ENCODE assay signal across 8 cellular contexts in genomic region chr5:95835682-95836405, GRCh38. TPM values are rescaled to one million over a fixed set of nuclear protein-coding genes. Genes with fewer than 3 reads are reported as not detected.
DNase-seq lines count a peak whose midpoint lies in the region; ATAC-seq and TF ChIP-seq lines count a peak whose summit lies in the region.

No MANE protein-coding gene starts in this region.

- no peaks in the 10 kb centered on the region for H3K27me3 Mint-ChIP-seq in activated CD4-positive, alpha-beta T cell treated with anti-CD3 and anti-CD28 coated beads, Interleukin-2, amount 10 ng/mL, durations not matched to agents 24 days and 14 days
- H3K27me3 Mint-ChIP-seq in activated T-helper 17 cell treated with anti-CD3 and anti-CD28 coated beads, Interleukin-2, amount 50 U/mL, for 72 hours: no peaks in the 10 kb centered on the region

- H3K4me1 Mint-ChIP-seq in activated CD4-positive, alpha-beta T cell treated with anti-CD3 and anti-CD28 coated beads, Interleukin-2, amount 10 ng/mL, durations not matched to agents 24 days and 14 days: peaks cover 31% of the 10 kb centered on the region
- H3K4me1 Mint-ChIP-seq in activated T-helper 17 cell treated with anti-CD3 and anti-CD28 coated beads, Interleukin-2, amount 50 U/mL, for 72 hours: peaks cover 36% of the 10 kb centered on the region

- no peaks in the 10 kb centered on the region for H3K9me3 Mint-ChIP-seq in activated CD4-positive, alpha-beta T cell treated with anti-CD3 and anti-CD28 coated beads, Interleukin-2, amount 10 ng/mL, durations not matched to agents 24 days and 14 days
- H3K9me3 Mint-ChIP-seq in activated T-helper 17 cell treated with anti-CD3 and anti-CD28 coated beads, Interleukin-2, amount 50 U/mL, for 72 hours: no peaks in the 10 kb centered on the region

- DNase-seq in activated CD4-positive, alpha-beta T cell treated with anti-CD3 and anti-CD28 coated beads, Interleukin-2, amount 10 ng/mL, durations not matched to agents 24 days and 14 days: no peak
- DNase-seq in activated CD4-positive, alpha-beta T cell treated with anti-CD3 and anti-CD28 coated beads, Interleukin-2, amount 50 U/mL, for 1 hour: no peak
- DNase-seq in left lobe of liver (ENCODE audit: low spot score) (peak; percentile 49), GM10266 (ENCODE audit: extremely low spot score) (no peak), NCI-H748 (lab: John Stamatoyannopoulos, UW; ENCODE audit: unreplicated experiment) (no peak)

- H3K27ac ChIP-seq in thymus (ENCODE audit: low read depth): peak overlapping the region; percentile 74

- H3K36me3 ChIP-seq in thymus (ENCODE audit: control insufficient read depth, insufficient read depth): no peaks in the 10 kb centered on the region

- no peak for TF ChIP-seq CTCF in GM10266 (IDR thresholded peaks at IDR 0.05; ENCODE audit: control insufficient read depth, insufficient read depth, low read depth, missing control alignments)

- intact Hi-C loops in activated CD4-positive, alpha-beta T cell treated with anti-CD3 and anti-CD28 coated beads, Interleukin-2, amount 10 ng/mL, durations not matched to agents 24 days and 14 days (cut with micrococcal nuclease): loop anchor here (1.0 to 2.0 kb wide), 2 partner anchors 7 to 189 kb away; partner anchors contain the start of gene RFESD

- peak overlapping the region; percentile 78 for H3K4me3 Mint-ChIP-seq in activated CD4-positive, alpha-beta T cell treated with anti-CD3 and anti-CD28 coated beads, Interleukin-2, amount 10 ng/mL, durations not matched to agents 24 days and 14 days
- H3K4me3 Mint-ChIP-seq in activated T-helper 17 cell treated with anti-CD3 and anti-CD28 coated beads, Interleukin-2, amount 50 U/mL, for 72 hours: peak overlapping the region; percentile 91

- WGBS in thymus: 19% methylated on average over 10 of the region's 10 CpGs

- H3K36me3 Mint-ChIP-seq in activated CD4-positive, alpha-beta T cell treated with anti-CD3 and anti-CD28 coated beads, Interleukin-2, amount 10 ng/mL, durations not matched to agents 24 days and 14 days (ENCODE audit: low read depth): no peaks in the 10 kb centered on the region
- no peaks in the 10 kb centered on the region for H3K36me3 Mint-ChIP-seq in activated T-helper 17 cell treated with anti-CD3 and anti-CD28 coated beads, Interleukin-2, amount 50 U/mL, for 72 hours (ENCODE audit: low read depth)

- H3K9me3 ChIP-seq in thymus (ENCODE audit: control insufficient read depth): no peaks in the 10 kb centered on the region

- no peaks in the 10 kb centered on the region for H3K27me3 ChIP-seq in thymus (ENCODE audit: control insufficient read depth, insufficient read depth)

- peak overlapping the region; percentile 31 for H3K4me3 ChIP-seq in thymus (ENCODE audit: low read length)

- H3K27ac Mint-ChIP-seq in activated CD4-positive, alpha-beta T cell treated with anti-CD3 and anti-CD28 coated beads, Interleukin-2, amount 10 ng/mL, durations not matched to agents 24 days and 14 days: peak overlapping the region; percentile 74
- H3K27ac Mint-ChIP-seq in activated T-helper 17 cell treated with anti-CD3 and anti-CD28 coated beads, Interleukin-2, amount 50 U/mL, for 72 hours: peak overlapping the region; percentile 91

- no peak for ATAC-seq in activated T-helper 17 cell treated with anti-CD3 and anti-CD28 coated beads, Interleukin-2, amount 50 U/mL, for 72 hours (replicated peaks)
- ATAC-seq in left lobe of liver (peak; percentile 38), HG03378 (IDR thresholded peaks at IDR 0.05; ENCODE audit: unreplicated experiment) (no peak)

- peaks cover 12% of the 10 kb centered on the region for H3K4me1 ChIP-seq in thymus (ENCODE audit: control insufficient read depth, insufficient read depth, low read length)

RNA-seq across cellular contexts. Expression of gene GLRX, which starts 13.3 kb away (rescaled TPM):
- 13.5 and 17.3 TPM in 2 replicates for total RNA-seq in activated CD4-positive, alpha-beta T cell treated with anti-CD3 and anti-CD28 coated beads, Interleukin-2, amount 10 ng/mL, durations not matched to agents 24 days and 14 days
- total RNA-seq in activated T-helper 17 cell treated with anti-CD3 and anti-CD28 coated beads, Interleukin-2, amount 50 U/mL, for 72 hours: 10 to 100 TPM; 45.1 to 62.3 TPM
- 41.3 TPM for total RNA-seq in left lobe of liver
- polyA plus RNA-seq in thymus: 119 TPM
